Comparison of ENCODE assay signal across 22 cellular contexts in the genomic region with DNA sequence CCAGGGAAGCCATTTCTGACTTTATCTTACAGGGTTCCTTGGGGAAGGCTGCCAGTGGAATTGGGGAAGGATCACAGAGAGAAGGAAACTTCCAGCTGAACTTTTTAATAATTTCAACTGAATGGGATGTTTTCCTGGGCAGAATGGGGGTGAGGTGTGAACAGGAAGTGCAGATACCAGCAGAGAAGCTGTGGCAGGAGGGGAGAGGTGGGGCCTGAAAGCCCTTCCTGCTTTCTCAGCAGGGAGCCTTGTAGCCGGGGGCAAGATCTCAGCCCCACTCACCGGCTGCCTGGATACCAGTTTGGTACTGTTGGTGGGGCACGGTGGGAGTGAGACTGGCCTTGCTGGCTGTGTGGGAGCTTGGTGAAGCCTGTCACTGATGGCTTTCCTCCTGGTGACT.
DNase-seq lines count a peak whose midpoint lies in the region; ATAC-seq and TF ChIP-seq lines count a peak whose summit lies in the region.
"Had no signal": no experiment of that assay in that cellular context is flagged by ENCODE, and none has a peak within 500 bp of the region (broad histone marks: within the 10 kb centered on the region; RNA-seq: fewer than 3 reads in every experiment).

No MANE protein-coding gene starts in this region.

- no peak overlapping the region for H2AK5ac ChIP-seq in mesendoderm (ENCODE audit: low read length)

- peak; percentile 44 for DNase-seq in NCI-H146 (lab: John Stamatoyannopoulos, UW)
- no peak for DNase-seq in NCI-H146 treated with DMSO at 0.1 percent for 48 hours (lab: John Stamatoyannopoulos, UW; ENCODE audit: unreplicated experiment)
- DNase-seq in PC-3, result no peak
- peak; percentile 40 for DNase-seq in mesendoderm
- no peak for DNase-seq in foreskin keratinocyte
- DNase-seq in HuH-7.5 (ENCODE audit: low spot score), result no peak
- DNase-seq: activated CD8-positive, alpha-beta T cell treated with anti-CD3 and anti-CD28 coated beads, Interleukin-2, amount 10 ng/mL, durations not matched to agents 7 days and 5 days; activated gamma-delta T cell; activated T-cell treated with anti-CD3 and anti-CD28 coated beads for 4 hours; DMS53; effector memory CD4-positive, alpha-beta T cell; foreskin fibroblast; heart right ventricle; NCI-H1417 treated with DMSO at 0.1 percent for 48 hours; NCI-H524 treated with DMSO at 0.1 percent for 48 hours had no signal

- H3K23ac ChIP-seq in mesendoderm (ENCODE audit: low read length), result no peak overlapping the region

- H4K20me1 ChIP-seq in PC-3 (ENCODE audit: low read length), result no peaks in the 10 kb centered on the region

- CTCF ChIA-PET in HEK293 (lab: Yijun Ruan, JAX) (interaction anchor here (0.8 to 3.1 kb wide), 3 partner anchors 9 to 210 kb away, joined by 3 to 19 read pairs (median 18); no protein-coding TSS in a partner anchor), PC-3 (lab: Charles Lee) (no interaction called here)

- ATAC-seq in PC-3, result no peak
- no peak for ATAC-seq in GM21717 (IDR thresholded peaks at IDR 0.05; ENCODE audit: unreplicated experiment)
- no peak for ATAC-seq in foreskin keratinocyte
- ATAC-seq: activated CD8-positive, alpha-beta T cell treated with anti-CD3 and anti-CD28 coated beads, Interleukin-2, amount 10 ng/mL, durations not matched to agents 7 days and 5 days; heart right ventricle; WTC11 had no signal

- H4K8ac ChIP-seq in mesendoderm (ENCODE audit: low read depth, low read length), result no peak overlapping the region

- H3K27ac ChIP-seq in HEK293 (ENCODE audit: extremely low read depth, low read depth, low read length), result no peak overlapping the region
- H3K27ac ChIP-seq in PC-3 (ENCODE audit: low read length), result peak overlapping the region; percentile 67
- no peak overlapping the region for H3K27ac ChIP-seq in mesendoderm (ENCODE audit: low read depth, low read length)
- H3K27ac ChIP-seq in foreskin keratinocyte, result no peak overlapping the region
- H3K27ac ChIP-seq: 22Rv1, heart right ventricle, prostate gland had no signal

- WGBS in mesendoderm (ENCODE audit: extremely low coverage, insufficient coverage, low lambda C conversion rate), result no CpG with 5 or more reads among the region's 3 CpGs

- H3K9ac ChIP-seq in PC-3 (ENCODE audit: low read length) (no peak overlapping the region), mesendoderm (ENCODE audit: low read length) (no peak overlapping the region)

- no peaks in the 10 kb centered on the region for H3K79me1 ChIP-seq in mesendoderm (ENCODE audit: low read length)

- TF ChIP-seq CTCF in HEK293 (tag by site-specific recombination; IDR thresholded peaks at IDR 0.05), result no peak
- TF ChIP-seq CTCF in PC-3 (conservative IDR thresholded peaks at IDR 0.05; ENCODE audit: low read depth, low read length), result no peak
- TF ChIP-seq CTCF in foreskin keratinocyte (conservative IDR thresholded peaks at IDR 0.05), result no peak

- H3K18ac ChIP-seq in mesendoderm (ENCODE audit: low read length), result no peak overlapping the region

- H2BK120ac ChIP-seq in mesendoderm (ENCODE audit: low read depth, low read length), result no peak overlapping the region

- H3K9me3 ChIP-seq in HEK293 (ENCODE audit: control insufficient read depth, insufficient read depth, low read depth, low read length) (no peaks in the 10 kb centered on the region), PC-3 (ENCODE audit: low read length) (no peaks in the 10 kb centered on the region)
- H3K9me3 ChIP-seq: prostate gland had no signal

- peak overlapping the region; percentile 81 for H4K5ac ChIP-seq in mesendoderm (ENCODE audit: low read length)

- no peaks in the 10 kb centered on the region for H3K9me2 ChIP-seq in PC-3 (replicated peaks; ENCODE audit: low read length)

- H3K79me2 ChIP-seq in PC-3 (ENCODE audit: low read length), result no peaks in the 10 kb centered on the region
- H3K79me2 ChIP-seq in mesendoderm (ENCODE audit: control insufficient read depth, insufficient read depth, low read length), result no peaks in the 10 kb centered on the region

- H3K56ac ChIP-seq in mesendoderm (ENCODE audit: low read length), result no peak overlapping the region

- peak overlapping the region; percentile 25 for H2BK5ac ChIP-seq in mesendoderm (ENCODE audit: low read length)

- H2BK15ac ChIP-seq in mesendoderm (replicated peaks; ENCODE audit: low read depth), result no peak overlapping the region

- H3K4ac ChIP-seq in mesendoderm (ENCODE audit: low read depth, low read length), result no peak overlapping the region

- no peak overlapping the region for H2AFZ ChIP-seq in PC-3 (ENCODE audit: low read length)

- POLR2A ChIA-PET in HEK293 (lab: Yijun Ruan, JAX) (no interaction called here), PC-3 (lab: Charles Lee; ENCODE audit: unreplicated experiment) (no interaction called here)

- H3K4me3 ChIP-seq in HEK293 (ENCODE audit: low read depth, low read length) (no peak overlapping the region), PC-3 (ENCODE audit: low read length) (no peak overlapping the region), mesendoderm (ENCODE audit: low read length) (no peak overlapping the region)
- H3K4me3 ChIP-seq: HAP-1, heart right ventricle, prostate gland, tibial nerve had no signal

- H3K27me3 ChIP-seq in PC-3 (ENCODE audit: low read length), result no peaks in the 10 kb centered on the region
- no peaks in the 10 kb centered on the region for H3K27me3 ChIP-seq in mesendoderm (ENCODE audit: insufficient read depth, low read length, poor library complexity)
- H3K27me3 ChIP-seq in foreskin keratinocyte, result peaks cover 51% of the 10 kb centered on the region
- H3K27me3 ChIP-seq: tibial nerve had no signal

- no peaks in the 10 kb centered on the region for H3K36me3 ChIP-seq in HEK293 (ENCODE audit: control insufficient read depth in 2 of 2, insufficient read depth in 1 of 2, low read length in 2 of 2)
- H3K36me3 ChIP-seq in PC-3 (ENCODE audit: low read depth, low read length), result no peaks in the 10 kb centered on the region
- H3K36me3 ChIP-seq in mesendoderm (ENCODE audit: control insufficient read depth, insufficient read depth, low read length), result no peaks in the 10 kb centered on the region
- H3K36me3 ChIP-seq: HAP-1, heart right ventricle, prostate gland, tibial nerve had no signal

- intact Hi-C loops in PC-3 (cut with micrococcal nuclease), result no loop called here

- H3F3A ChIP-seq in PC-3 (ENCODE audit: low read length, unreplicated experiment), result no peaks in the 10 kb centered on the region

- no TSS peak for BruUV-seq in PC-3 (replicated peaks; lab: Mats Ljungman, UMichigan)

- 0 out of 2 replicates have a peak overlapping the region, but pooled peaks have one; percentile 41 for H3K4me2 ChIP-seq in PC-3 (ENCODE audit: low read length)
- H3K4me2 ChIP-seq in mesendoderm (ENCODE audit: low read length), result no peak overlapping the region

- H3K4me1 ChIP-seq in HEK293 (ENCODE audit: control insufficient read depth, insufficient read depth, low read length) (0 out of 2 replicates have a peak, but pooled peaks cover 4% of the 10 kb centered on the region), PC-3 (ENCODE audit: insufficient read depth, low read length) (peaks cover 4% of the 10 kb centered on the region; the same call in 1 of the 2 replicates), mesendoderm (ENCODE audit: control insufficient read depth, low read depth, low read length) (peaks cover 4% of the 10 kb centered on the region), foreskin keratinocyte (peaks cover 3% of the 10 kb centered on the region)
- H3K4me1 ChIP-seq: HAP-1, prostate gland had no signal

TF ChIP-seq in HEK293, 187 proteins besides CTCF, POLR2A, EP300 and RAD21:
- TF ChIP-seq EGR2 (tag by site-specific recombination; IDR thresholded peaks at IDR 0.05; ENCODE audit: low read depth), result 0 out of 2 replicates have a peak, but pooled peaks have one; percentile 14
- no peak for TF ChIP-seq AEBP2 (tag by site-specific recombination; IDR thresholded peaks at IDR 0.05; ENCODE audit: borderline replicate concordance)

Comparison
In these comparisons a context has a peak if more than half of its experiments do, and no peak if none do; other contexts are left out.
1. DNase-seq: peak in NCI-H146 (single experiment) and mesendoderm (single experiment); none in NCI-H146 treated with DMSO at 0.1 percent for 48 hours (single experiment), PC-3 (single experiment), foreskin keratinocyte (0 of 2) and HuH-7.5 (single experiment).